ENCODE assay signal across 1 cellular context in the genomic region with DNA sequence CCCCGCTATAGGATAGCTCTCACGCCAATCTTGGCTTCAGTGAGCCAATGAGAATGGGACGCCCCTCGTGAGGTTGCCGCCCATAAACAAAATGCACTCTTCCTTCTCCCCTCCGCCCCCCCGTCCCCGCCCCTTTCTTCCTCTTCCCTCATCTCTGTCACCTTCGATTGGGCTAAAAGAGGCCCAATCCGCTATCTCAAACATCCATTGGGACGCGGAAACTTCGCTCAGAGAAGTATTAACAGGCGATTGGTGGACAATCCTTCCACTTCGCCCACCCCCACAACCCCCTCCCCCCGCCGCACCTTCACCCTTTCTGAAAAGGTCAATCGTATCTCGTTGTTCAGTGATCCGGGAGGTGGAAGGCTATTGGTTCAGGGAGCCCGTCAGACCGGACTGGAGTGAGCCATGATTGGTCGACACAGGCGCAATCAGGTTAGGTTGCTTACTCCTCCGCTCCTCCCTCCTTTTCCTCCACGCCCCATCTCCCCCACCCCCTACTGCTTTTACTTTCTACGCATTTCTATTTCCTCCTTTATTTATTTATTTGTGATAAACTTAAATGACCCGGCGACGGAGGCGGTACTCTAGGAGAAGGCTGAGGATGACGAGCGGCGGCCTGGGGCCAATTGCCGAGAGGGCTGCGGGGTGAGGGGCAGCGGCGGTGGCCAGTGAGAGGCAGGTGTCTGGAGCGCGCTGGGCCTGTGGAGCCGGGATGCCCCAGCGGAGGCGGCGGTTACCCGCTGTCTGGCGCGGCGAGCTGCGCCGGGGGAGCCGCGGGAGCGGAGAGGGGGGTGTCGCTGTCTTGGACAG.
TF ChIP-seq lines count a peak whose summit lies in the region.

No MANE protein-coding gene starts in this region.

TF ChIP-seq in HepG2, 621 proteins besides CTCF, POLR2A, EP300 and RAD21 (continued from another document and continues in another):
- TF ChIP-seq RARA (CRISPR knock-in tag; IDR thresholded peaks at IDR 0.05) (peak; percentile 44; the same call in 1 of the 2 replicates), HNRNPLL (IDR thresholded peaks at IDR 0.05; ENCODE audit: low read depth, low read length, poor library complexity, severe bottlenecking) (peak; percentile 83), DZIP1 (CRISPR knock-in tag; IDR thresholded peaks at IDR 0.05) (no peak), NR2C2 (CRISPR knock-in tag; IDR thresholded peaks at IDR 0.05; ENCODE audit: borderline replicate concordance) (peak; percentile 83), ZBTB3 (CRISPR knock-in tag; IDR thresholded peaks at IDR 0.05; ENCODE audit: borderline replicate concordance, low read depth) (no peak), MAZ (IDR thresholded peaks at IDR 0.05; ENCODE audit: borderline replicate concordance, low read depth, low read length) (peak; percentile 53; the same call in 1 of the 2 replicates), MAZ (CRISPR knock-in tag; IDR thresholded peaks at IDR 0.05; ENCODE audit: low read depth) (0 out of 2 replicates have a peak, but pooled peaks have one; percentile 23), MYPOP (CRISPR knock-in tag; IDR thresholded peaks at IDR 0.05) (no peak), ZNF556 (CRISPR knock-in tag; IDR thresholded peaks at IDR 0.05; ENCODE audit: borderline replicate concordance) (peak; percentile 78; the same call in 1 of the 2 replicates), MEF2D (CRISPR knock-in tag; IDR thresholded peaks at IDR 0.05) (no peak), ZNF737 (CRISPR knock-in tag; IDR thresholded peaks at IDR 0.05; ENCODE audit: borderline replicate concordance) (no peak), GRHL1 (CRISPR knock-in tag; conservative IDR thresholded peaks at IDR 0.05) (no peak), PHB2 (IDR thresholded peaks at IDR 0.05; ENCODE audit: partially characterized antibody) (no peak), ISL2 (CRISPR knock-in tag; IDR thresholded peaks at IDR 0.05) (no peak), GABPB1 (CRISPR knock-in tag; IDR thresholded peaks at IDR 0.05) (peak; percentile 77), SRSF4 (IDR thresholded peaks at IDR 0.05; ENCODE audit: low read depth, low read length, poor library complexity, severe bottlenecking) (no peak), MYNN (CRISPR knock-in tag; IDR thresholded peaks at IDR 0.05; ENCODE audit: low read depth) (no peak), TAF1 (CRISPR knock-in tag; IDR thresholded peaks at IDR 0.05) (peak; percentile 55), CHCHD3 (CRISPR knock-in tag; IDR thresholded peaks at IDR 0.05) (no peak), HOXA3 (CRISPR knock-in tag; IDR thresholded peaks at IDR 0.05) (peak; percentile 46), REPIN1 (CRISPR knock-in tag; IDR thresholded peaks at IDR 0.05; ENCODE audit: borderline replicate concordance, low read depth) (peak; percentile 11; the same call in 1 of the 2 replicates), WIZ (CRISPR knock-in tag; IDR thresholded peaks at IDR 0.05) (0 out of 2 replicates have a peak, but pooled peaks have one; percentile 20), IRX3 (CRISPR knock-in tag; IDR thresholded peaks at IDR 0.05; ENCODE audit: borderline replicate concordance, low read depth) (no peak), GABPA (IDR thresholded peaks at IDR 0.05; ENCODE audit: low read depth, low read length) (no peak; the same call in 1 of the 2 replicates), GABPA (CRISPR knock-in tag; IDR thresholded peaks at IDR 0.05; ENCODE audit: low read depth) (peak; percentile 52; the same call in 1 of the 2 replicates), NRL (CRISPR knock-in tag; IDR thresholded peaks at IDR 0.05; ENCODE audit: borderline replicate concordance) (peak; percentile 79), ZNF317 (CRISPR knock-in tag; IDR thresholded peaks at IDR 0.05) (no peak), ZNF296 (CRISPR knock-in tag; conservative IDR thresholded peaks at IDR 0.05) (no peak), MLLT10 (CRISPR knock-in tag; IDR thresholded peaks at IDR 0.05) (no peak), HNF4G (IDR thresholded peaks at IDR 0.05; ENCODE audit: borderline replicate concordance, low read depth, low read length) (no peak), HNF4G (CRISPR knock-in tag; IDR thresholded peaks at IDR 0.05; ENCODE audit: borderline replicate concordance, low read depth) (peak; percentile 43; the same call in 1 of the 2 replicates), ZNF839 (CRISPR knock-in tag; IDR thresholded peaks at IDR 0.05; ENCODE audit: borderline replicate concordance) (0 out of 2 replicates have a peak, but pooled peaks have one; percentile 60), NAIF1 (CRISPR knock-in tag; IDR thresholded peaks at IDR 0.05; ENCODE audit: borderline replicate concordance) (no peak), ZNF850 (CRISPR knock-in tag; conservative IDR thresholded peaks at IDR 0.05) (no peak), RCOR2 (CRISPR knock-in tag; IDR thresholded peaks at IDR 0.05) (no peak), MTF2 (CRISPR knock-in tag; IDR thresholded peaks at IDR 0.05; ENCODE audit: borderline replicate concordance) (no peak), ZNF335 (CRISPR knock-in tag; IDR thresholded peaks at IDR 0.05) (no peak), ZBTB7B (CRISPR knock-in tag; IDR thresholded peaks at IDR 0.05) (no peak), RAD51 (IDR thresholded peaks at IDR 0.05; ENCODE audit: borderline replicate concordance) (no peak), NFATC3 (CRISPR knock-in tag; IDR thresholded peaks at IDR 0.05) (no peak), NCOA5 (CRISPR knock-in tag; IDR thresholded peaks at IDR 0.05) (no peak), ZNF253 (CRISPR knock-in tag; IDR thresholded peaks at IDR 0.05; ENCODE audit: borderline replicate concordance) (no peak), ZNF7 (CRISPR knock-in tag; IDR thresholded peaks at IDR 0.05) (no peak), ZSCAN9 (CRISPR knock-in tag; IDR thresholded peaks at IDR 0.05; ENCODE audit: borderline replicate concordance) (no peak), BHLHE40 (IDR thresholded peaks at IDR 0.05; ENCODE audit: low read length) (0 out of 2 replicates have a peak, but pooled peaks have one; percentile 14), RNF2 (conservative IDR thresholded peaks at IDR 0.05; ENCODE audit: low read depth) (0 out of 2 replicates have a peak, but pooled peaks have one; percentile 61), ZSCAN30 (CRISPR knock-in tag; IDR thresholded peaks at IDR 0.05) (no peak), PREB (CRISPR knock-in tag; IDR thresholded peaks at IDR 0.05) (no peak), RBM39 (IDR thresholded peaks at IDR 0.05; ENCODE audit: low read depth, low read length, poor library complexity, severe bottlenecking) (no peak), ELF1 (CRISPR knock-in tag; IDR thresholded peaks at IDR 0.05) (0 out of 2 replicates have a peak, but pooled peaks have one; percentile 18)
- TF ChIP-seq, protein P1, sequence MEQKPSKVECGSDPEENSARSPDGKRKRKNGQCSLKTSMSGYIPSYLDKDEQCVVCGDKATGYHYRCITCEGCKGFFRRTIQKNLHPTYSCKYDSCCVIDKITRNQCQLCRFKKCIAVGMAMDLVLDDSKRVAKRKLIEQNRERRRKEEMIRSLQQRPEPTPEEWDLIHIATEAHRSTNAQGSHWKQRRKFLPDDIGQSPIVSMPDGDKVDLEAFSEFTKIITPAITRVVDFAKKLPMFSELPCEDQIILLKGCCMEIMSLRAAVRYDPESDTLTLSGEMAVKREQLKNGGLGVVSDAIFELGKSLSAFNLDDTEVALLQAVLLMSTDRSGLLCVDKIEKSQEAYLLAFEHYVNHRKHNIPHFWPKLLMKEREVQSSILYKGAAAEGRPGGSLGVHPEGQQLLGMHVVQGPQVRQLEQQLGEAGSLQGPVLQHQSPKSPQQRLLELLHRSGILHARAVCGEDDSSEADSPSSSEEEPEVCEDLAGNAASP (CRISPR knock-in tag; IDR thresholded peaks at IDR 0.05; ENCODE audit: borderline replicate concordance), result peak; percentile 87; the same call in 1 of the 2 replicates
- TF ChIP-seq, protein P2, sequence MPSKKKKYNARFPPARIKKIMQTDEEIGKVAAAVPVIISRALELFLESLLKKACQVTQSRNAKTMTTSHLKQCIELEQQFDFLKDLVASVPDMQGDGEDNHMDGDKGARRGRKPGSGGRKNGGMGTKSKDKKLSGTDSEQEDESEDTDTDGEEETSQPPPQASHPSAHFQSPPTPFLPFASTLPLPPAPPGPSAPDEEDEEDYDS (CRISPR knock-in tag; IDR thresholded peaks at IDR 0.05), result no peak
- TF ChIP-seq, protein P3, sequence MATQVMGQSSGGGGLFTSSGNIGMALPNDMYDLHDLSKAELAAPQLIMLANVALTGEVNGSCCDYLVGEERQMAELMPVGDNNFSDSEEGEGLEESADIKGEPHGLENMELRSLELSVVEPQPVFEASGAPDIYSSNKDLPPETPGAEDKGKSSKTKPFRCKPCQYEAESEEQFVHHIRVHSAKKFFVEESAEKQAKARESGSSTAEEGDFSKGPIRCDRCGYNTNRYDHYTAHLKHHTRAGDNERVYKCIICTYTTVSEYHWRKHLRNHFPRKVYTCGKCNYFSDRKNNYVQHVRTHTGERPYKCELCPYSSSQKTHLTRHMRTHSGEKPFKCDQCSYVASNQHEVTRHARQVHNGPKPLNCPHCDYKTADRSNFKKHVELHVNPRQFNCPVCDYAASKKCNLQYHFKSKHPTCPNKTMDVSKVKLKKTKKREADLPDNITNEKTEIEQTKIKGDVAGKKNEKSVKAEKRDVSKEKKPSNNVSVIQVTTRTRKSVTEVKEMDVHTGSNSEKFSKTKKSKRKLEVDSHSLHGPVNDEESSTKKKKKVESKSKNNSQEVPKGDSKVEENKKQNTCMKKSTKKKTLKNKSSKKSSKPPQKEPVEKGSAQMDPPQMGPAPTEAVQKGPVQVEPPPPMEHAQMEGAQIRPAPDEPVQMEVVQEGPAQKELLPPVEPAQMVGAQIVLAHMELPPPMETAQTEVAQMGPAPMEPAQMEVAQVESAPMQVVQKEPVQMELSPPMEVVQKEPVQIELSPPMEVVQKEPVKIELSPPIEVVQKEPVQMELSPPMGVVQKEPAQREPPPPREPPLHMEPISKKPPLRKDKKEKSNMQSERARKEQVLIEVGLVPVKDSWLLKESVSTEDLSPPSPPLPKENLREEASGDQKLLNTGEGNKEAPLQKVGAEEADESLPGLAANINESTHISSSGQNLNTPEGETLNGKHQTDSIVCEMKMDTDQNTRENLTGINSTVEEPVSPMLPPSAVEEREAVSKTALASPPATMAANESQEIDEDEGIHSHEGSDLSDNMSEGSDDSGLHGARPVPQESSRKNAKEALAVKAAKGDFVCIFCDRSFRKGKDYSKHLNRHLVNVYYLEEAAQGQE (IDR thresholded peaks at IDR 0.05; ENCODE audit: borderline replicate concordance in 1 of 2, low read depth in 1 of 2, low read length in 2 of 2), result no peak
- TF ChIP-seq, protein P4, sequence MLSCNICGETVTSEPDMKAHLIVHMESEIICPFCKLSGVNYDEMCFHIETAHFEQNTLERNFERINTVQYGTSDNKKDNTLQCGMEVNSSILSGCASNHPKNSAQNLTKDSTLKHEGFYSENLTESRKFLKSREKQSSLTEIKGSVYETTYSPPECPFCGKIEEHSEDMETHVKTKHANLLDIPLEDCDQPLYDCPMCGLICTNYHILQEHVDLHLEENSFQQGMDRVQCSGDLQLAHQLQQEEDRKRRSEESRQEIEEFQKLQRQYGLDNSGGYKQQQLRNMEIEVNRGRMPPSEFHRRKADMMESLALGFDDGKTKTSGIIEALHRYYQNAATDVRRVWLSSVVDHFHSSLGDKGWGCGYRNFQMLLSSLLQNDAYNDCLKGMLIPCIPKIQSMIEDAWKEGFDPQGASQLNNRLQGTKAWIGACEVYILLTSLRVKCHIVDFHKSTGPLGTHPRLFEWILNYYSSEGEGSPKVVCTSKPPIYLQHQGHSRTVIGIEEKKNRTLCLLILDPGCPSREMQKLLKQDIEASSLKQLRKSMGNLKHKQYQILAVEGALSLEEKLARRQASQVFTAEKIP (CRISPR knock-in tag; IDR thresholded peaks at IDR 0.05; ENCODE audit: borderline replicate concordance), result no peak
